In genomic region chr2:188524519-188525113, GRCh38 we compare ENCODE assay signal across 1 cellular context.
TF ChIP-seq lines count a peak whose summit lies in the region.

No MANE protein-coding gene starts in this region.

TF ChIP-seq in HepG2, 621 proteins besides CTCF, POLR2A, EP300 and RAD21 (continued from another document):
- TF ChIP-seq ZNF710 (CRISPR knock-in tag; IDR thresholded peaks at IDR 0.05; ENCODE audit: borderline replicate concordance) (no peak), ZNF780A (CRISPR knock-in tag; IDR thresholded peaks at IDR 0.05) (no peak), ZZZ3 (CRISPR knock-in tag; IDR thresholded peaks at IDR 0.05; ENCODE audit: borderline replicate concordance) (no peak), ARHGAP35 (CRISPR knock-in tag; IDR thresholded peaks at IDR 0.05; ENCODE audit: borderline replicate concordance) (no peak), ZNF572 (CRISPR knock-in tag; IDR thresholded peaks at IDR 0.05) (no peak), HNF4G (IDR thresholded peaks at IDR 0.05; ENCODE audit: borderline replicate concordance, low read depth, low read length) (peak; percentile 45; the same call in 1 of the 2 replicates), HNF4G (CRISPR knock-in tag; IDR thresholded peaks at IDR 0.05; ENCODE audit: borderline replicate concordance, low read depth) (no peak), ZNF382 (CRISPR knock-in tag; IDR thresholded peaks at IDR 0.05; ENCODE audit: borderline replicate concordance) (no peak), FOXJ3 (CRISPR knock-in tag; IDR thresholded peaks at IDR 0.05; ENCODE audit: borderline replicate concordance) (no peak), ZNF670 (CRISPR knock-in tag; IDR thresholded peaks at IDR 0.05; ENCODE audit: borderline replicate concordance) (no peak), GABPA (IDR thresholded peaks at IDR 0.05; ENCODE audit: low read depth, low read length) (no peak), GABPA (CRISPR knock-in tag; IDR thresholded peaks at IDR 0.05; ENCODE audit: low read depth) (no peak), PPARG (CRISPR knock-in tag; conservative IDR thresholded peaks at IDR 0.05) (peak; percentile 49; the same call in 1 of the 2 replicates), HDAC2 (CRISPR knock-in tag; IDR thresholded peaks at IDR 0.05) (no peak), ZFAT (CRISPR knock-in tag; conservative IDR thresholded peaks at IDR 0.05) (no peak), TRAFD1 (CRISPR knock-in tag; IDR thresholded peaks at IDR 0.05; ENCODE audit: borderline replicate concordance) (no peak)
